In the genomic region with DNA sequence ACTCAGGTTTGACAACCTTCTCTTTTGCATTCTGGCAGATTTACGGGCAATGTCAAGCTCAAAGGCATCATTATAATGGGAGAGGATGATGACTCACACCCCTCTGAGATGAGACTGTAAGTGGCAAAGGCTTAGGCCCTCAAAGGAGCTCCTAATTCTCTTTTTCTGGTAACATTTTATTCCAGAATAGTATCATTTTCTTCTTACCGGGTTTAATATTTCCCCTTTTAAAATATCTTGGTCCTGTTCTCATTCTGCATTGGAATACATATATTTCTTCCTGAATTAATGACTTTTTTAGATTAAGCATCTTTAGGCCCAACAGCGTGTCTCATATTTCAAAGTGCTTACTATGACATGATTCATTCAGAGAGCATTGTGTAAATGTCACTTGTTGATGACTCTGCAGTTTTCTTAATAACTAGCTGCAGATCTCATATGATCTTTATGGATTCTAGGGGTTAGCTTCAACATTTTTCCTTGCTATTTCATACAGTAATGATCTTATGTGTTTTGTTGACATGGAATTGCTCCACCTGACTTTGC, we compare ENCODE assay signal across 9 cellular contexts. TPM values are rescaled to one million over a fixed set of nuclear protein-coding genes. Genes with fewer than 3 reads are reported as not detected.
DNase-seq lines count a peak whose midpoint lies in the region; ATAC-seq, FAIRE-seq and TF ChIP-seq lines count a peak whose summit lies in the region.
"Had no signal": no experiment of that assay in that cellular context is flagged by ENCODE, and none has a peak within 500 bp of the region (broad histone marks: within the 10 kb centered on the region; RNA-seq: fewer than 3 reads in every experiment).

No MANE protein-coding gene starts in this region.

- H3K4me3 ChIP-seq in A549 (peak overlapping the region; percentile 99; the same call in 2 of the 3 replicates), fibroblast of the aortic adventitia (ENCODE audit: low read depth, low read length) (peak overlapping the region; percentile 95), body of pancreas (no peak overlapping the region)

- no peaks in the 10 kb centered on the region for H3K9me3 Mint-ChIP-seq in activated B cell treated with CpG ODN at 0.5 μM for 24 hours

- no peak for TF ChIP-seq RAD21 in A549 (conservative IDR thresholded peaks at IDR 0.05 in 1 of 2, IDR thresholded peaks at IDR 0.05 in 1 of 2)

- TF ChIP-seq EP300 in A549 (IDR thresholded peaks at IDR 0.05) = no peak

- DNase-seq in A549 (ENCODE audit: low read depth in 1 of 2, low spot score in 1 of 2) (peak in 1 of 2 experiments; percentile 36), EL (peak; percentile 63), activated B cell treated with CpG ODN at 0.5 μM for 24 hours (no peak), fibroblast of the aortic adventitia (ENCODE audit: low read depth) (peak; percentile 55), NK-92 (lab: John Stamatoyannopoulos, UW; ENCODE audit: unreplicated experiment) (no peak), body of pancreas (no peak), GM13977 (ENCODE audit: low spot score) (no peak)
- DNase-seq: NCI-H748 treated with DMSO at 0.1 percent for 48 hours had no signal

- CTCF ChIA-PET in A549 (lab: Yijun Ruan, JAX) = interaction anchor here (0.9 to 2.2 kb wide), 4 partner anchors 8 to 74 kb away, joined by 3 to 5 read pairs (median 4); no protein-coding TSS in a partner anchor
- CTCF ChIA-PET in activated B cell treated with CpG ODN at 0.5 μM for 24 hours (lab: Charles Lee) = interaction anchor here (1.1 to 2.5 kb wide), 5 partner anchors 8 to 85 kb away, joined by 3 to 11 read pairs (median 4); no protein-coding TSS in a partner anchor

- WGBS in A549 (ENCODE audit: missing lambda C conversion rate) = 6% methylated on average over 3 of the region's 3 CpGs
- WGBS in body of pancreas, 2 donors = 59 to 61% methylated on average over 3 of the region's 3 CpGs

- in situ Hi-C loops in GM13977 (cut with MboI; ENCODE audit: low pct_unique_long_range_greater_than_20kb, low sequenced_read_pairs, unreplicated experiment) = no loop called here

- intact Hi-C loops in activated B cell treated with CpG ODN at 0.5 μM for 24 hours (cut with micrococcal nuclease) (loop anchor here (2.0 kb wide), 1 partner anchor 59 kb away; no protein-coding TSS in a partner anchor), body of pancreas (cut with DNase I) (no loop called here)

- H3K36me3 ChIP-seq in body of pancreas (replicated peaks in 1 of 2; ENCODE audit: insufficient read depth in 1 of 2, low read depth in 2 of 2) = peaks cover 0 to 2% of the 10 kb centered on the region in 2 donors

- no peaks in the 10 kb centered on the region for H3K27me3 ChIP-seq in body of pancreas

- H3K36me3 Mint-ChIP-seq in activated B cell treated with CpG ODN at 0.5 μM for 24 hours (ENCODE audit: low read depth) = peaks cover 33% of the 10 kb centered on the region

- no peaks in the 10 kb centered on the region for H3K9me3 ChIP-seq in A549
- H3K9me3 ChIP-seq in body of pancreas = no peaks in the 10 kb centered on the region

- TF ChIP-seq CTCF in A549 (IDR thresholded peaks at IDR 0.05) (no peak), activated B cell treated with CpG ODN at 0.5 μM for 24 hours (IDR thresholded peaks at IDR 0.05) (no peak), fibroblast of the aortic adventitia (IDR thresholded peaks at IDR 0.05; ENCODE audit: insufficient read depth, low read length) (no peak), body of pancreas (IDR thresholded peaks at IDR 0.05) (no peak), GM13977 (IDR thresholded peaks at IDR 0.05; ENCODE audit: extremely low read depth, insufficient read depth, missing control alignments) (no peak)

- H3K4me1 ChIP-seq in A549 (peaks cover 20% of the 10 kb centered on the region), body of pancreas (peaks cover 22% of the 10 kb centered on the region)

- H3K27ac ChIP-seq in A549 (peak overlapping the region in 1 of 2 experiments; percentile 91; a peak in 4 of 6 replicates), body of pancreas (no peak overlapping the region)

- TF ChIP-seq POLR2A in A549 (IDR thresholded peaks at IDR 0.05; ENCODE audit: low read length) (no peak), body of pancreas (IDR thresholded peaks at IDR 0.05) (no peak)

- H3K4me1 Mint-ChIP-seq in activated B cell treated with CpG ODN at 0.5 μM for 24 hours = peaks cover 30% of the 10 kb centered on the region

- H3K27ac Mint-ChIP-seq in activated B cell treated with CpG ODN at 0.5 μM for 24 hours = peak overlapping the region; percentile 63

- POLR2A ChIA-PET in A549 (lab: Yijun Ruan, JAX) = interaction anchor here (1.5 to 2.1 kb wide), 3 partner anchors 10 to 20 kb away, joined by 4 to 8 read pairs (median 5); partner anchors contain the start of gene GALE
- POLR2A ChIA-PET in activated B cell treated with CpG ODN at 0.5 μM for 24 hours (lab: Charles Lee) = interaction anchor here (0.6 to 4.9 kb wide), 6 partner anchors 8 to 108 kb away, joined by 3 to 61 read pairs (median 10); partner anchors contain the start of genes GALE, LYPLA2 and RPL11

- H3K27me3 Mint-ChIP-seq in activated B cell treated with CpG ODN at 0.5 μM for 24 hours = no peaks in the 10 kb centered on the region

- no peak for FAIRE-seq in A549 (lab: Jason Lieb, UNC)

- no peak for ATAC-seq in A549
- ATAC-seq in activated B cell treated with CpG ODN at 0.5 μM for 24 hours (ENCODE audit: low read depth) = no peak
- no peak for ATAC-seq in body of pancreas
- ATAC-seq in GM21825 (IDR thresholded peaks at IDR 0.05; ENCODE audit: unreplicated experiment) = no peak

- peak overlapping the region; percentile 91 for H3K4me3 Mint-ChIP-seq in activated B cell treated with CpG ODN at 0.5 μM for 24 hours

- peak overlapping the region; percentile 98 for H3K4me2 ChIP-seq in A549

TF ChIP-seq in A549, 52 proteins besides CTCF, POLR2A, EP300 and RAD21:
- TF ChIP-seq FOSL2 (IDR thresholded peaks at IDR 0.05) (no peak), FOSL2 (CRISPR knock-in tag; IDR thresholded peaks at IDR 0.05) (peak; percentile 53), JUNB (IDR thresholded peaks at IDR 0.05) (0 out of 2 replicates have a peak, but pooled peaks have one; percentile 26), CHD4 (IDR thresholded peaks at IDR 0.05; ENCODE audit: borderline replicate concordance) (no peak), MAFK (IDR thresholded peaks at IDR 0.05; ENCODE audit: partially characterized antibody) (peak; percentile 99), NFE2L2 (conservative IDR thresholded peaks at IDR 0.05; ENCODE audit: low read length) (peak; percentile 48), HOXB5 (CRISPR knock-in tag; IDR thresholded peaks at IDR 0.05) (no peak)

RNA-seq across cellular contexts. Expression of gene PITHD1, which starts 1.7 kb away (rescaled TPM):
- polyA plus RNA-seq in A549 (2011; rRNA removed) (34.0 and 41.0 TPM in 2 replicates), A549 (2017; fragmentation: RNase III; extraction: RNeasy Plus Mini Kit Qiagen cat#74134 plus additional on column Dnase treatment) (25.4 to 29.2 TPM (median 26.3 TPM) in 3 replicates)
- polyA plus RNA-seq in A549 (2012; cell fraction: cytosol; rRNA removed) = 32.4 and 33.3 TPM in 2 replicates
- polyA plus RNA-seq in A549 (2012; cell fraction: nucleus; rRNA removed) = 14.6 and 24.5 TPM in 2 replicates
- 7.8 and 9.3 TPM in 2 replicates for polyA minus RNA-seq in A549 (2011; rRNA and poly(A)+ RNA removed)
- total RNA-seq in activated B cell treated with CpG ODN at 0.5 μM for 24 hours (58.7 and 63.3 TPM in 2 replicates), fibroblast of the aortic adventitia (ENCODE audit: low replicate concordance) (43.8 and 50.0 TPM in 2 replicates), body of pancreas (10 to 100 TPM; 31.9 to 32.3 TPM)

RNA-seq across cellular contexts. Expression of gene LYPLA2, which starts 11.0 kb away (rescaled TPM):
- 17.8 and 26.0 TPM in 2 replicates for polyA plus RNA-seq in A549 (2011; rRNA removed)
- 39.3 and 56.7 TPM in 2 replicates for polyA plus RNA-seq in A549 (2012; cell fraction: cytosol; rRNA removed)
- polyA plus RNA-seq in A549 (2012; cell fraction: nucleus; rRNA removed) = 67.9 and 84.5 TPM in 2 replicates
- 43.8 to 49.2 TPM (median 46.7 TPM) in 3 replicates for polyA plus RNA-seq in A549 (2017; fragmentation: RNase III; extraction: RNeasy Plus Mini Kit Qiagen cat#74134 plus additional on column Dnase treatment)
- polyA minus RNA-seq in A549 (2011; rRNA and poly(A)+ RNA removed) = 17.8 and 25.3 TPM in 2 replicates
- 75.8 and 81.6 TPM in 2 replicates for total RNA-seq in activated B cell treated with CpG ODN at 0.5 μM for 24 hours
- total RNA-seq in fibroblast of the aortic adventitia (ENCODE audit: low replicate concordance) = 11.8 and 39.9 TPM in 2 replicates
- total RNA-seq in body of pancreas = 10 to 100 TPM; 20.4 to 28.5 TPM

RNA-seq across cellular contexts. Expression of gene GALE, which starts 20.7 kb away (rescaled TPM):
- polyA plus RNA-seq in A549 (2011; rRNA removed) (38.9 and 39.9 TPM in 2 replicates), A549 (2017; fragmentation: RNase III; extraction: RNeasy Plus Mini Kit Qiagen cat#74134 plus additional on column Dnase treatment) (45.6 to 48.1 TPM (median 46.9 TPM) in 3 replicates)
- 84.8 and 93.4 TPM in 2 replicates for polyA plus RNA-seq in A549 (2012; cell fraction: cytosol; rRNA removed)
- 123 and 128 TPM in 2 replicates for polyA plus RNA-seq in A549 (2012; cell fraction: nucleus; rRNA removed)
- 30.3 and 35.6 TPM in 2 replicates for polyA minus RNA-seq in A549 (2011; rRNA and poly(A)+ RNA removed)
- total RNA-seq in activated B cell treated with CpG ODN at 0.5 μM for 24 hours (15.9 and 16.4 TPM in 2 replicates), fibroblast of the aortic adventitia (ENCODE audit: low replicate concordance) (5.0 and 16.7 TPM in 2 replicates), body of pancreas (10 to 100 TPM; 29.3 to 32.7 TPM)

RNA-seq across cellular contexts. Expression of gene ELOA, which starts 36.6 kb away (rescaled TPM):
- polyA plus RNA-seq in A549 (2011; rRNA removed) (16.0 and 18.4 TPM in 2 replicates), A549 (2017; fragmentation: RNase III; extraction: RNeasy Plus Mini Kit Qiagen cat#74134 plus additional on column Dnase treatment) (16.3 to 18.4 TPM (median 16.4 TPM) in 3 replicates)
- 6.9 and 7.3 TPM in 2 replicates for polyA plus RNA-seq in A549 (2012; cell fraction: cytosol; rRNA removed)
- polyA plus RNA-seq in A549 (2012; cell fraction: nucleus; rRNA removed) = 6.4 and 8.1 TPM in 2 replicates
- 12.6 and 13.9 TPM in 2 replicates for polyA minus RNA-seq in A549 (2011; rRNA and poly(A)+ RNA removed)
- total RNA-seq in activated B cell treated with CpG ODN at 0.5 μM for 24 hours (70.2 and 72.6 TPM in 2 replicates), fibroblast of the aortic adventitia (ENCODE audit: low replicate concordance) (33.4 and 41.9 TPM in 2 replicates), body of pancreas (10 to 100 TPM; 22.6 to 28.0 TPM)

RNA-seq across cellular contexts. Expression of gene HMGCL, which starts 45.3 kb away (rescaled TPM):
- polyA plus RNA-seq in A549 (2011; rRNA removed) (18.0 and 18.9 TPM in 2 replicates), A549 (2017; fragmentation: RNase III; extraction: RNeasy Plus Mini Kit Qiagen cat#74134 plus additional on column Dnase treatment) (9.7 to 11.5 TPM (median 10.9 TPM) in 3 replicates)
- polyA plus RNA-seq in A549 (2012; cell fraction: cytosol; rRNA removed) = 7.9 and 9.7 TPM in 2 replicates
- polyA plus RNA-seq in A549 (2012; cell fraction: nucleus; rRNA removed) = 8.1 and 9.5 TPM in 2 replicates
- polyA minus RNA-seq in A549 (2011; rRNA and poly(A)+ RNA removed) = 10.6 and 12.6 TPM in 2 replicates
- total RNA-seq in activated B cell treated with CpG ODN at 0.5 μM for 24 hours (21.0 and 30.7 TPM in 2 replicates), fibroblast of the aortic adventitia (ENCODE audit: low replicate concordance) (28.4 and 38.1 TPM in 2 replicates), body of pancreas (10 to 100 TPM; 18.9 to 21.1 TPM)

Comparison
In these comparisons a context has a peak if more than half of its experiments do, and no peak if none do; other contexts are left out.
1. DNase-seq: peak in EL (single experiment) and fibroblast of the aortic adventitia (single experiment); none in activated B cell treated with CpG ODN at 0.5 μM for 24 hours (single experiment), NK-92 (single experiment), body of pancreas (0 of 4) and GM13977 (single experiment).
2. H3K4me3 ChIP-seq: peak in A549 (single experiment) and fibroblast of the aortic adventitia (single experiment); none in body of pancreas (0 of 2).